ENCODE assay signal across 12 cellular contexts in the genomic region with DNA sequence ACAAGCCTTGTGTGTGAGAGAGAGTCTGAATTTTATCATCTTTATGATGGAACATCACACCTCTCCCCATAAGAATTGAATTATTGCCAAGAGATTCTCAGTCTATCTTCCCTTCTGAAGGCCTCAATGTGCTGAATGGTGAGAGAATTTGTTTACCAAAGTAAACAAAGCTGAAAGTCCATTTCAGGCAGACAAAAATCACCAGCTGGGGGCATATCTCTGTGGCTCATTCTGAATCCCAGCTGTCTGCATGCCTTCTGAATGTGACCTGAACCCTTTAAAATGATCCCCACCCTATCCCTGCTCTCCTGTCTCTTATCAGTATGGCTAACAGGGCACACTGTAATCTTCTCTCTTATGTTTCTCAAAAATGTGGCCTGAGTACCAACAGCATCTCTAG.
DNase-seq lines count a peak whose midpoint lies in the region; ATAC-seq and TF ChIP-seq lines count a peak whose summit lies in the region.
"Had no signal": no experiment of that assay in that cellular context is flagged by ENCODE, and none has a peak within 500 bp of the region (broad histone marks: within the 10 kb centered on the region; RNA-seq: fewer than 3 reads in every experiment).

No MANE protein-coding gene starts in this region.

- no peaks in the 10 kb centered on the region for H3K36me3 ChIP-seq in osteoblast (ENCODE audit: insufficient read depth, low read length)

- TF ChIP-seq CTCF in osteoblast (IDR thresholded peaks at IDR 0.05; ENCODE audit: extremely low read depth, low read depth, low read length) = no peak

- H3K4me3 ChIP-seq in osteoblast (ENCODE audit: insufficient read depth, low read length) = no peak overlapping the region

- peaks cover 5% of the 10 kb centered on the region for H3K4me1 ChIP-seq in osteoblast (ENCODE audit: insufficient read depth, low read length)

- no peak overlapping the region for H3K4me2 ChIP-seq in osteoblast (ENCODE audit: insufficient read depth, low read length)

- ATAC-seq in left lobe of liver = peak; percentile 44
- ATAC-seq: CD8-positive, alpha-beta T cell had no signal

- no peaks in the 10 kb centered on the region for H3K79me2 ChIP-seq in osteoblast (ENCODE audit: insufficient read depth, low read length)

- H3K9me3 ChIP-seq in osteoblast (ENCODE audit: low read depth, low read length) = no peaks in the 10 kb centered on the region

- H2AFZ ChIP-seq in osteoblast (ENCODE audit: low read length) = no peak overlapping the region

- no peak overlapping the region for H3K27ac ChIP-seq in osteoblast (ENCODE audit: low read depth, low read length)

- H3K27me3 ChIP-seq in osteoblast (ENCODE audit: insufficient read depth, low read length) = no peaks in the 10 kb centered on the region

- DNase-seq in NCI-H1092 treated with DMSO at 0.1 percent for 48 hours (lab: John Stamatoyannopoulos, UW) (peak; percentile 18), NCI-H1092 (lab: John Stamatoyannopoulos, UW) (no peak), NCI-H146 (lab: John Stamatoyannopoulos, UW) (peak; percentile 42), NCI-H69 (lab: John Stamatoyannopoulos, UW) (peak; percentile 70), left lobe of liver (ENCODE audit: low spot score) (no peak), NCI-H128 (lab: John Stamatoyannopoulos, UW; ENCODE audit: unreplicated experiment) (no peak), osteoblast (ENCODE audit: insufficient read length, low spot score, missing footprints) (no peak), dedifferentiated amniotic fluid mesenchymal stem cell (ENCODE audit: extremely low spot score) (no peak)
- DNase-seq: CD8-positive, alpha-beta T cell; KBM-7; NCI-H187; NCI-H526 treated with DMSO at 0.1 percent for 48 hours had no signal

- H4K20me1 ChIP-seq in osteoblast (ENCODE audit: insufficient read depth, low read length) = no peaks in the 10 kb centered on the region

Comparison
In these comparisons a context has a peak if more than half of its experiments do, and no peak if none do; other contexts are left out.
1. DNase-seq: peak in NCI-H1092 treated with DMSO at 0.1 percent for 48 hours (single experiment), NCI-H146 (single experiment) and NCI-H69 (single experiment); none in NCI-H1092 (single experiment), left lobe of liver (single experiment), NCI-H128 (single experiment), osteoblast (single experiment) and dedifferentiated amniotic fluid mesenchymal stem cell (single experiment).